In the genomic region with DNA sequence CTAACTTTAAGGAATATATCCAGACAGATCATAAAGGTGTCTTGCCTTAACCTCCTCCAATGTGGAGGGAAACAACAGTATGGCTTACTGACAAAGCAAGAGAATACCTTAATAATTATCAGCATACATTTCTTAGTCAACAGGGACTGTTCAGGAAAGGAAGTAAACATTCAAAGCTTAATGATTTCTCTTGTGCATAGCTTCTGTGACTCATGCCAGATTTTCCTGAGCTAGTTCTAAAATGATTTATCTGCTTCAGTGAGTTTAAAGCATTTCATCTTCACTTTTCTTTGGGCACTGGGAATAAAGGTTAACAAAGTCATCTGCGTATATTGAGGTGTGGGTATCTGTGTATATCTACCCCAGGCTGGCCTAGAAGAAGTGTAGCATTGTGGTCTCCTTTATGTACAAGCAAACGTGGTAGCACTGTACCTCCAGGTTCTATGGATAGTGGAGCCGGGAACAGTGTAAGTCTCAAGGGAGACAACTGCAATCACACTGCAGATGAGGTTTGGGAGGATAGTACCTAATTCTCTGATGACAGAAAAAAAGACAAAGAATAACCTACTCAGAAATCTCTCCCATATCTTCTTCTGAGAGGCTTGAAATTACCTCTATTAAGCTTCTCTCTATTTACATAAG, we compare ENCODE assay signal across 1 cellular context.
TF ChIP-seq lines count a peak whose summit lies in the region.

No MANE protein-coding gene starts in this region.

TF ChIP-seq in H1, 55 proteins besides CTCF, POLR2A, EP300 and RAD21 (continued from another document):
- TF ChIP-seq SAP30 (IDR thresholded peaks at IDR 0.05; ENCODE audit: insufficient read depth, insufficient replicate concordance, low read length) (no peak), SP1 (IDR thresholded peaks at IDR 0.05; ENCODE audit: low read depth, low read length) (no peak), USF2 (IDR thresholded peaks at IDR 0.05; ENCODE audit: low read length) (no peak), TCF12 (IDR thresholded peaks at IDR 0.05; ENCODE audit: low read depth, low read length) (no peak), TAF7 (optimal IDR thresholded peaks at IDR 0.05; ENCODE audit: borderline replicate concordance, low read depth, low read length) (no peak), NRF1 (IDR thresholded peaks at IDR 0.05; ENCODE audit: low read depth, low read length) (no peak), SUZ12 (IDR thresholded peaks at IDR 0.05; ENCODE audit: low read length) (no peak), JUND (IDR thresholded peaks at IDR 0.05; ENCODE audit: low read length) (no peak), SIRT6 (IDR thresholded peaks at IDR 0.05; ENCODE audit: low read length) (no peak), SP2 (IDR thresholded peaks at IDR 0.05; ENCODE audit: low read length) (no peak), BRCA1 (IDR thresholded peaks at IDR 0.05; ENCODE audit: low read depth, low read length) (no peak), KDM1A (IDR thresholded peaks at IDR 0.05; ENCODE audit: borderline replicate concordance, low read length) (no peak), EGR1 (IDR thresholded peaks at IDR 0.05; ENCODE audit: borderline replicate concordance, low read depth, low read length) (no peak), KDM5A (IDR thresholded peaks at IDR 0.05; ENCODE audit: low read length) (no peak), MAFK (IDR thresholded peaks at IDR 0.05; ENCODE audit: low read depth, low read length) (no peak)
